ENCODE assay signal across 1 cellular context in genomic region chr17:62916684-62917571, GRCh38.
TF ChIP-seq lines count a peak whose summit lies in the region.

No MANE protein-coding gene starts in this region.

TF ChIP-seq in K562, 482 proteins besides CTCF, POLR2A, EP300 and RAD21 (continued from another document):
- TF ChIP-seq ZBTB40 (IDR thresholded peaks at IDR 0.05) = peak; percentile 33; the same call in 1 of the 2 replicates
- no peak for TF ChIP-seq ZBTB40 (CRISPR knock-in tag; IDR thresholded peaks at IDR 0.05)
- TF ChIP-seq POLR3G (IDR thresholded peaks at IDR 0.05; ENCODE audit: extremely low read depth, insufficient read length, insufficient replicate concordance) = no peak
- TF ChIP-seq ZNF384 (IDR thresholded peaks at IDR 0.05; ENCODE audit: low read depth, low read length) = peak; percentile 45; the same call in 1 of the 2 replicates
- 0 out of 2 replicates have a peak, but pooled peaks have one; percentile 26 for TF ChIP-seq SMARCA4 (IDR thresholded peaks at IDR 0.05)
- peak; percentile 28; the same call in 1 of the 2 replicates for TF ChIP-seq KLF16 (IDR thresholded peaks at IDR 0.05)
- no peak for TF ChIP-seq NONO (IDR thresholded peaks at IDR 0.05; ENCODE audit: low read depth in 2 of 2, low read length in 1 of 2)
- peak; percentile 69 for TF ChIP-seq ARID1B (IDR thresholded peaks at IDR 0.05)
- no peak for TF ChIP-seq CREBBP (IDR thresholded peaks at IDR 0.05; ENCODE audit: low read depth, low read length)
- peak; percentile 73 for TF ChIP-seq PKNOX1 (IDR thresholded peaks at IDR 0.05)
- TF ChIP-seq FOXP1 (CRISPR knock-in tag; IDR thresholded peaks at IDR 0.05) = no peak
- TF ChIP-seq NFIC (IDR thresholded peaks at IDR 0.05) = peak; percentile 14; the same call in 1 of the 2 replicates
- peak; percentile 55; the same call in 1 of the 2 replicates for TF ChIP-seq SOX6 (IDR thresholded peaks at IDR 0.05)
- TF ChIP-seq CBFA2T3 (IDR thresholded peaks at IDR 0.05) = peak; percentile 78
- no peak for TF ChIP-seq EP400 (IDR thresholded peaks at IDR 0.05)
- no peak for TF ChIP-seq BRF2 (IDR thresholded peaks at IDR 0.05; ENCODE audit: borderline replicate concordance, insufficient read depth, insufficient read length)
- peak; percentile 48; the same call in 1 of the 2 replicates for TF ChIP-seq DPF2 (IDR thresholded peaks at IDR 0.05)
- no peak for TF ChIP-seq PTRF (tag; IDR thresholded peaks at IDR 0.05)
